ENCODE assay signal across 8 cellular contexts in the genomic region with DNA sequence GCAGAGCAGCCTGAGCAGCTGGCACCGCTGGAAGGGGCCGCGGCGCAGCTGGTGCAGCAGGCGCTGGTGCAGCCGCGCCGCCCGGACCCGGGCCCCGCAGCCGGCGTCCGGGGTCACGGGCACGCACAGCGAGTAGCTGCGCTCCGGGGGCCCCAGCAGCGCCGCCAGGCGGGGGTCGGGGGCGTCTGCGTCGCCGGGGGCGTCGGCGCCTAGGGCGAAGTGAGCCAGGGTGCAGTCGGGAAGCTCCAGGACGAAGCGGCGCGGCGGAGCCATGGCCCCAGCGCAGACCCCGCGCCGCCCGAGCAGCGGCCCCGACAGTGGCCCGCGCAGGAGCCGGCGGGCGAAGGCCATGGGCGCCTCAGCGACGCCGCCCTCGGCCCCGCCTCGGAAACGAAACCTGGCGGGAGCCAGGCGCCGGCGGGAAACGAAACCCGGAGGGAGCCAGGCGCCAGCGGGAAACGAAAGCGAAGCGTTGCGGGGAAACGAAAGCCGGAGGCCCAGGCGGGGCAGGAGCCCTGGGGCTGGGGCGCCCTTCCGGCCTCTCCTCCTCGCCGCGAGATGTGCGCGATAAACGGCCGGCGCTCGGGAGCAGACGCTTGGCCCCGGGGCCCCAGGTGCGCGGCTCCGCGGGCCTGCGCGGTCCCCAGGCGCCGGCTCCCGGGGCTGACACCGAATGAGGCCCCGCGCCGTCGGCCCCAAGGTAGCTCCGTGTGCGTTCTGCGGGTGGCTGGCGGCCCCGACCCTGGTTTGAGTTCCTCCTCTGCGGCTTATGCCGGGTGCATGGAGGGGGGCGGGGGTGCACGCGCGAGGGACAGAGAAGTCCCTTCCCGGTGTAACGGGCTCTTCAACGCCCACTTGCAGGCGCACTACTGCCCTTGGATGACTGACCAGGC. TPM values are rescaled to one million over a fixed set of nuclear protein-coding genes. Genes with fewer than 3 reads are reported as not detected.
DNase-seq lines count a peak whose midpoint lies in the region; ATAC-seq and FAIRE-seq lines count a peak whose summit lies in the region.

Gene CMPK2 (minus strand): TSS at position 562 of the 893 bp plus-strand sequence. CDS start 211 bp downstream, at position 351.

- peak within 1 kb of the TSS; percentile 83 for H3K27ac ChIP-seq in thymus (ENCODE audit: low read depth)

- peak within 1 kb of the TSS; percentile 89 for H3K4me3 ChIP-seq in thymus (ENCODE audit: low read length)

- no peak for FAIRE-seq in frontal cortex (lab: Jason Lieb, UNC)

- H3K4me1 ChIP-seq in thymus (ENCODE audit: control insufficient read depth, insufficient read depth, low read length) = peaks cover 6% of the 10 kb centered on the region

- peaks cover 3% of the 10 kb centered on the region for H3K36me3 ChIP-seq in thymus (ENCODE audit: control insufficient read depth, insufficient read depth)

- no peaks in the 10 kb centered on the region for H3K9me3 ChIP-seq in thymus (ENCODE audit: control insufficient read depth)

- DNase-seq in COR-L47 (lab: John Stamatoyannopoulos, UW) (peak; percentile 65), RPMI7951 (ENCODE audit: low read depth) (peak; percentile 73), frontal cortex (ENCODE audit: low spot score in 2 of 2) (peak; percentile 78 to 80), occipital lobe (lab: John Stamatoyannopoulos, UW) (peak; percentile 46)
- peak; percentile 68 for DNase-seq in activated T-helper 9 cell treated with anti-CD3 and anti-CD28 coated beads, Interleukin-2, amount 50 U/mL, for 16 hours (ENCODE audit: low read depth)

- WGBS in thymus = under 1% methylated on average over 114 of the region's 114 CpGs

- no peaks in the 10 kb centered on the region for H3K27me3 ChIP-seq in thymus (ENCODE audit: control insufficient read depth, insufficient read depth)

- peak; percentile 85 for ATAC-seq in GM19324 (IDR thresholded peaks at IDR 0.05; ENCODE audit: low FRiP score, unreplicated experiment)
- peak; percentile 78 for ATAC-seq in HG03457 (IDR thresholded peaks at IDR 0.05; ENCODE audit: unreplicated experiment)

RNA-seq across cellular contexts. Expression of gene CMPK2, which starts in this region (rescaled TPM):
- total RNA-seq in RPMI7951 (2014; rRNA removed; shearing (Covaris generic)) = 3.7 and 4.4 TPM in 2 replicates
- total RNA-seq in frontal cortex (10.2 TPM), occipital lobe (10.9 TPM)
- 9.3 TPM for polyA plus RNA-seq in thymus

Comparison
In these comparisons a context has a peak if more than half of its experiments do, and no peak if none do; other contexts are left out.
1. Peak in every context shown above with its lines: DNase-seq, ATAC-seq, H3K4me3 ChIP-seq and H3K27ac ChIP-seq.